In the genomic region with DNA sequence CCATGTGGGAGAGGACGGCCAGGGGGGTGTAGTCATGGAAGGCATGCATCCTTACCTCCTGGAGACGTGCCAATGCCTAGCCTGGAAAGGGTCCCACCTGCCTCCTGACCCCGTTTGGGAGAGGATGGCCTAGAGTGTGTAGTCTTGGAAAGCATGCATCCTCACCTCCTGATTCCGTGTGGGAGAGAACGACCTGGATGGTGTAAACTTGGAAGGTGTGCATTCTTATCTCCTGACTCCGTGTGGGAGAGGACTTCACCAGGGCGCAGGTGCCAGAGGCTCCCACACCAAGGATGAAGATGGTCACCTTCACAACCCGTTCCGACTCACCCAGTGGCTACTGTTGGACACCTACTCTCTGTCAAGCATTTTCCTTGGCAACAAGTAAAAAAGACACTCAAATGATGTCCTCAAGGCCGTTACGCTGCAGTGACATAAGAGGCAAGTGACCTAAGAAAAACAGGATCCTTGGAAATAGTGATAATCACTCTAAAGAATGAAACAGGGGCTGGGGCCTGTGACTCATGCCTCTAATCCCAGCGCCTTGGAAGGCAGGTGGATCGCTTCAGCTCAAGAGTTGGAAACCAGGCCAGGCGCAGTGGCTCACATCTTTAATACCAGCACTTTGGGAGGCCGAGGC, we compare ENCODE assay signal across 19 cellular contexts. TPM values are rescaled to one million over a fixed set of nuclear protein-coding genes. Genes with fewer than 3 reads are reported as not detected.
"Had no signal": no experiment of that assay in that cellular context is flagged by ENCODE, and none has a peak within 500 bp of the region (broad histone marks: within the 10 kb centered on the region; RNA-seq: fewer than 3 reads in every experiment).

No MANE protein-coding gene starts in this region.

- H3K36me3 ChIP-seq: heart left ventricle, ovary, thoracic aorta, transverse colon had no signal

- H3K27ac ChIP-seq: heart left ventricle, ovary, thoracic aorta, transverse colon had no signal

- ATAC-seq: heart left ventricle; left lobe of liver; mucosa of descending colon; naive thymus-derived CD8-positive, alpha-beta T cell; right cardiac atrium; stimulated activated memory B cell treated with anti-CD40 and anti-IgM and Interleukin-4, amounts not matched to agents 10 μg/mL and 1 μg/mL and 100 μg/mL, for 72 hours had no signal

- FAIRE-seq: endometrium, frontal cortex had no signal

- H3K9me3 ChIP-seq: mucosa of descending colon, ovary, thoracic aorta, transverse colon had no signal

- H3K4me1 ChIP-seq: transverse colon had no signal

- H3K4me3 ChIP-seq: heart left ventricle, mucosa of descending colon, ovary, smooth muscle cell, thoracic aorta, transverse colon had no signal

- DNase-seq: effector memory CD4-positive, alpha-beta T cell; heart left ventricle; hippocampal formation; mammary epithelial cell; mucosa of descending colon; naive thymus-derived CD8-positive, alpha-beta T cell; ovary; right cardiac atrium; stimulated activated CD4-positive, alpha-beta T cell treated with anti-CD3 and anti-CD28 coated beads, Interleukin-4, amount 100 ng/mL, for 1 hour; stimulated activated naive CD8-positive, alpha-beta T cell treated with anti-CD3 and anti-CD28 coated beads, Interleukin-15, amount 100 ng/mL, for 72 hours; transverse colon had no signal

- H3K27me3 ChIP-seq: heart left ventricle, ovary, transverse colon had no signal

RNA-seq across cellular contexts. Expression of gene FZD10, which starts 37.5 kb away (rescaled TPM):
- total RNA-seq: glomerular endothelial cell; left lobe of liver; naive thymus-derived CD8-positive, alpha-beta T cell had no signal
- polyA plus RNA-seq: mammary epithelial cell; naive thymus-derived CD8-positive, alpha-beta T cell; neural cell had no signal
